8 cellular contexts compared by ENCODE assay signal in the genomic region with DNA sequence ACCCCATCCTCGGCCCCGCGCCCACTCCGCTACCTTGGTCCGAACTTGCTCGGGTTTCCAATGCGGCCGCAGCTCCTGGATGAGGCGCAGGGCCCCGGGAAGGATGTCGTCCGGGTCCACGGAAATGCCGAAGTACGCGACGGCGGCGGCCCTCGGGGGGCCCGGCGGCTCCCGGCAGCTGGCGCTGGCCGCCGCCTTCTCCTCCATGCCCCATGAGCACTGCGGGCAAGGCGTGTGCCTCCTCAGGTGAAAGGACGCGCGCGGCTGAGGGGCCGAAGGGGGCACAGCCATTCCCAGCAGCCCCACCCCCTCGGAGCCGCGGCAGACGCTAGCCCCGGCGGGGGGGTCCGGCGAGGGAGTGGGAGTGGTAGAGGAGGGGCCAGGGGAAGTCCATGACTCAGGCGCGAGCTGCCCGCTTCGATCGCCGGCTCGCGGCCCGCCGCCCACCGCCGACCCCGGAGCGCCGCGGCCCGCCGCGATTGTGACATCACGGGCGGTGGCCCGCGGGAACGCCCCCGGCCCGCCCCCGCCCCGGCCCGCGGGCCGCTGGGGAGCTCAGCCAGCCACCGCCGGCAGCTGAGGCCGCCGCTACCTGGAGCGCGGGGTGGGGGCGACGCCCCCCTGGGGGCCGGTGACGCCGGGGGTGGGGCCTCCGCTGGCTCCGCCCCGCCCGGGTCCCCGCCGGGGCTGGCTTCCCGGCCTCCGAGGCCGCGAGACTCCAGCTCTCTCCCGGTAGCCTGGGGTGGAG. TPM values are rescaled to one million over a fixed set of nuclear protein-coding genes. Genes with fewer than 3 reads are reported as not detected.
DNase-seq lines count a peak whose midpoint lies in the region; ATAC-seq and TF ChIP-seq lines count a peak whose summit lies in the region.

A gene with protein sequence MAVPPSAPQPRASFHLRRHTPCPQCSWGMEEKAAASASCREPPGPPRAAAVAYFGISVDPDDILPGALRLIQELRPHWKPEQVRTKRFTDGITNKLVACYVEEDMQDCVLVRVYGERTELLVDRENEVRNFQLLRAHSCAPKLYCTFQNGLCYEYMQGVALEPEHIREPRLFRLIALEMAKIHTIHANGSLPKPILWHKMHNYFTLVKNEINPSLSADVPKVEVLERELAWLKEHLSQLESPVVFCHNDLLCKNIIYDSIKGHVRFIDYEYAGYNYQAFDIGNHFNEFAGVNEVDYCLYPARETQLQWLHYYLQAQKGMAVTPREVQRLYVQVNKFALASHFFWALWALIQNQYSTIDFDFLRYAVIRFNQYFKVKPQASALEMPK (minus strand): TSS at position 483 of the 748 bp plus-strand sequence. CDS start 192 bp downstream, at position 291.

- H3K4me1 ChIP-seq in liver (ENCODE audit: control insufficient read depth in 4 of 4, insufficient read depth in 4 of 4, low read length in 3 of 4), result peaks cover 0 to 55% (median 41%) of the 10 kb centered on the region in 4 donors

- TF ChIP-seq RAD21 in liver (IDR thresholded peaks at IDR 0.05), result no peak

- ATAC-seq in GM18511 (IDR thresholded peaks at IDR 0.05; ENCODE audit: unreplicated experiment), result no peak

- peak within 1 kb of the TSS; percentile 50 to 71 (median 57) for H3K4me3 ChIP-seq in liver (ENCODE audit: low read depth in 1 of 3, low read length in 3 of 3)

- no peak within 1 kb of the TSS for H3K9ac ChIP-seq in liver (ENCODE audit: low read depth in 1 of 2, low read length in 2 of 2)

- peak within 1 kb of the TSS; percentile 28 to 77 for H3K27ac ChIP-seq in liver (ENCODE audit: low read depth in 1 of 2, low read length in 2 of 2)

- intact Hi-C loops in Calu3 (cut with micrococcal nuclease; ENCODE audit: unreplicated experiment), result no loop called here

- DNase-seq in Calu3 (peak; percentile 76), NCI-H1105 treated with DMSO at 0.1 percent for 48 hours (lab: John Stamatoyannopoulos, UW) (peak; percentile 83), dedifferentiated amniotic fluid mesenchymal stem cell (ENCODE audit: extremely low spot score) (peak; percentile 20), Ammon's horn (ENCODE audit: low spot score) (no peak)
- peak; percentile 49 to 53 for DNase-seq in activated CD4-positive, alpha-beta T cell treated with anti-CD3 and anti-CD28 coated beads for 4 hours
- peak; percentile 50 to 54 for DNase-seq in stimulated activated CD4-positive, alpha-beta T cell treated with anti-CD3 and anti-CD28 coated beads, Interleukin-4, amount 100 ng/mL, for 4 hours

- H3K9me3 ChIP-seq in liver (ENCODE audit: control insufficient read depth in 4 of 4, low read length in 3 of 4), result no peaks in the 10 kb centered on the region

- TF ChIP-seq CTCF in Calu3 (IDR thresholded peaks at IDR 0.05; ENCODE audit: unreplicated experiment), result no peak
- TF ChIP-seq CTCF in liver (IDR thresholded peaks at IDR 0.05; ENCODE audit: low read depth, low read length, missing input control), result no peak

- CTCF ChIA-PET in Calu3 (lab: Charles Lee), result interaction anchor here (0.7 to 1.9 kb wide), 4 partner anchors 10 to 291 kb away, joined by 3 to 6 read pairs (median 4); no protein-coding TSS in a partner anchor

- no peaks in the 10 kb centered on the region for H3K36me3 ChIP-seq in liver (ENCODE audit: control insufficient read depth in 4 of 4, insufficient read depth in 3 of 4, low read depth in 1 of 4, low read length in 3 of 4)

- H3K27me3 ChIP-seq in liver (ENCODE audit: control insufficient read depth in 4 of 4, insufficient read depth in 4 of 4, low read length in 3 of 4), result no peaks in the 10 kb centered on the region

- peak within 1 kb of the TSS; percentile 68 for H3K4me3 Mint-ChIP-seq in Calu3 (ENCODE audit: low read depth, unreplicated experiment)

- no TSS peak for BruUV-seq in Calu3 (replicated peaks; lab: Mats Ljungman, UMichigan)

- H3K4me1 Mint-ChIP-seq in Calu3 (ENCODE audit: low read depth, unreplicated experiment), result no peaks in the 10 kb centered on the region

- H3K9me3 Mint-ChIP-seq in Calu3 (ENCODE audit: low read depth, unreplicated experiment), result no peaks in the 10 kb centered on the region

- peaks cover 17% of the 10 kb centered on the region for H3K36me3 Mint-ChIP-seq in Calu3 (ENCODE audit: insufficient read depth, unreplicated experiment)

- no peak within 1 kb of the TSS for H3K27ac Mint-ChIP-seq in Calu3 (ENCODE audit: unreplicated experiment)

- peaks cover 46% of the 10 kb centered on the region for H3K27me3 Mint-ChIP-seq in Calu3 (ENCODE audit: unreplicated experiment)

- under 1% methylated on average over 94 of the region's 94 CpGs for WGBS in liver

TF ChIP-seq in liver, 16 proteins besides CTCF, POLR2A, EP300 and RAD21:
- TF ChIP-seq TAF1 (conservative IDR thresholded peaks at IDR 0.05), result no peak
- no peak for TF ChIP-seq RXRA (IDR thresholded peaks at IDR 0.05)
- TF ChIP-seq YY1 (IDR thresholded peaks at IDR 0.05), result no peak
- TF ChIP-seq, protein P1, sequence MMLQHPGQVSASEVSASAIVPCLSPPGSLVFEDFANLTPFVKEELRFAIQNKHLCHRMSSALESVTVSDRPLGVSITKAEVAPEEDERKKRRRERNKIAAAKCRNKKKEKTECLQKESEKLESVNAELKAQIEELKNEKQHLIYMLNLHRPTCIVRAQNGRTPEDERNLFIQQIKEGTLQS (IDR thresholded peaks at IDR 0.05), result no peak
- TF ChIP-seq SP1 (IDR thresholded peaks at IDR 0.05), result no peak
- no peak for TF ChIP-seq FOXA2 (IDR thresholded peaks at IDR 0.05)
- TF ChIP-seq, protein P2, sequence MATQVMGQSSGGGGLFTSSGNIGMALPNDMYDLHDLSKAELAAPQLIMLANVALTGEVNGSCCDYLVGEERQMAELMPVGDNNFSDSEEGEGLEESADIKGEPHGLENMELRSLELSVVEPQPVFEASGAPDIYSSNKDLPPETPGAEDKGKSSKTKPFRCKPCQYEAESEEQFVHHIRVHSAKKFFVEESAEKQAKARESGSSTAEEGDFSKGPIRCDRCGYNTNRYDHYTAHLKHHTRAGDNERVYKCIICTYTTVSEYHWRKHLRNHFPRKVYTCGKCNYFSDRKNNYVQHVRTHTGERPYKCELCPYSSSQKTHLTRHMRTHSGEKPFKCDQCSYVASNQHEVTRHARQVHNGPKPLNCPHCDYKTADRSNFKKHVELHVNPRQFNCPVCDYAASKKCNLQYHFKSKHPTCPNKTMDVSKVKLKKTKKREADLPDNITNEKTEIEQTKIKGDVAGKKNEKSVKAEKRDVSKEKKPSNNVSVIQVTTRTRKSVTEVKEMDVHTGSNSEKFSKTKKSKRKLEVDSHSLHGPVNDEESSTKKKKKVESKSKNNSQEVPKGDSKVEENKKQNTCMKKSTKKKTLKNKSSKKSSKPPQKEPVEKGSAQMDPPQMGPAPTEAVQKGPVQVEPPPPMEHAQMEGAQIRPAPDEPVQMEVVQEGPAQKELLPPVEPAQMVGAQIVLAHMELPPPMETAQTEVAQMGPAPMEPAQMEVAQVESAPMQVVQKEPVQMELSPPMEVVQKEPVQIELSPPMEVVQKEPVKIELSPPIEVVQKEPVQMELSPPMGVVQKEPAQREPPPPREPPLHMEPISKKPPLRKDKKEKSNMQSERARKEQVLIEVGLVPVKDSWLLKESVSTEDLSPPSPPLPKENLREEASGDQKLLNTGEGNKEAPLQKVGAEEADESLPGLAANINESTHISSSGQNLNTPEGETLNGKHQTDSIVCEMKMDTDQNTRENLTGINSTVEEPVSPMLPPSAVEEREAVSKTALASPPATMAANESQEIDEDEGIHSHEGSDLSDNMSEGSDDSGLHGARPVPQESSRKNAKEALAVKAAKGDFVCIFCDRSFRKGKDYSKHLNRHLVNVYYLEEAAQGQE (IDR thresholded peaks at IDR 0.05), result no peak
- TF ChIP-seq, protein P3, sequence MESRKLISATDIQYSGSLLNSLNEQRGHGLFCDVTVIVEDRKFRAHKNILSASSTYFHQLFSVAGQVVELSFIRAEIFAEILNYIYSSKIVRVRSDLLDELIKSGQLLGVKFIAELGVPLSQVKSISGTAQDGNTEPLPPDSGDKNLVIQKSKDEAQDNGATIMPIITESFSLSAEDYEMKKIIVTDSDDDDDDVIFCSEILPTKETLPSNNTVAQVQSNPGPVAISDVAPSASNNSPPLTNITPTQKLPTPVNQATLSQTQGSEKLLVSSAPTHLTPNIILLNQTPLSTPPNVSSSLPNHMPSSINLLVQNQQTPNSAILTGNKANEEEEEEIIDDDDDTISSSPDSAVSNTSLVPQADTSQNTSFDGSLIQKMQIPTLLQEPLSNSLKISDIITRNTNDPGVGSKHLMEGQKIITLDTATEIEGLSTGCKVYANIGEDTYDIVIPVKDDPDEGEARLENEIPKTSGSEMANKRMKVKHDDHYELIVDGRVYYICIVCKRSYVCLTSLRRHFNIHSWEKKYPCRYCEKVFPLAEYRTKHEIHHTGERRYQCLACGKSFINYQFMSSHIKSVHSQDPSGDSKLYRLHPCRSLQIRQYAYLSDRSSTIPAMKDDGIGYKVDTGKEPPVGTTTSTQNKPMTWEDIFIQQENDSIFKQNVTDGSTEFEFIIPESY (IDR thresholded peaks at IDR 0.05), result no peak
- TF ChIP-seq JUND (IDR thresholded peaks at IDR 0.05), result no peak
- no peak for TF ChIP-seq EGR1 (IDR thresholded peaks at IDR 0.05; ENCODE audit: low read depth in 2 of 2)
- no peak for TF ChIP-seq HNF4A (conservative IDR thresholded peaks at IDR 0.05)
- TF ChIP-seq HNF4G (IDR thresholded peaks at IDR 0.05), result no peak
- TF ChIP-seq GABPA (IDR thresholded peaks at IDR 0.05 in 1 of 2, conservative IDR thresholded peaks at IDR 0.05 in 1 of 2), result no peak
- no peak for TF ChIP-seq FOXA1 (IDR thresholded peaks at IDR 0.05)
- no peak for TF ChIP-seq NR2F2 (IDR thresholded peaks at IDR 0.05)
- TF ChIP-seq, protein P4, sequence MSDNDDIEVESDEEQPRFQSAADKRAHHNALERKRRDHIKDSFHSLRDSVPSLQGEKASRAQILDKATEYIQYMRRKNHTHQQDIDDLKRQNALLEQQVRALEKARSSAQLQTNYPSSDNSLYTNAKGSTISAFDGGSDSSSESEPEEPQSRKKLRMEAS (IDR thresholded peaks at IDR 0.05), result no peak
TF ChIP-seq in liver: peak in this region for 0.

RNA-seq across cellular contexts. Expression of the gene that starts here (rescaled TPM):
- total RNA-seq in Calu3 (2022) (4.0 and 5.0 TPM in 2 replicates), liver (100 to 1,000 TPM in 1 of 2 donors, 10 to 100 TPM in 1; 24.5 to 119 TPM)
- 10 to 100 TPM; 66.6 to 91.0 TPM for polyA plus RNA-seq in liver
